In genomic region chr12:122228092-122228491, GRCh38 we compare ENCODE assay signal across 1 cellular context.
TF ChIP-seq lines count a peak whose summit lies in the region.

No MANE protein-coding gene starts in this region.

TF ChIP-seq in GM23338, 12 proteins besides CTCF, POLR2A, EP300 and RAD21:
- TF ChIP-seq ZNF331 (CRISPR knock-in tag; IDR thresholded peaks at IDR 0.05; ENCODE audit: low read depth): no peak
- no peak for TF ChIP-seq JUNB (IDR thresholded peaks at IDR 0.05; ENCODE audit: unreplicated experiment)
- TF ChIP-seq REST (IDR thresholded peaks at IDR 0.05; ENCODE audit: unreplicated experiment): no peak
- no peak for TF ChIP-seq NANOG (IDR thresholded peaks at IDR 0.05; ENCODE audit: borderline replicate concordance)
- TF ChIP-seq ZNF462 (CRISPR knock-in tag; IDR thresholded peaks at IDR 0.05): no peak
- no peak for TF ChIP-seq POLR2AphosphoS5 (IDR thresholded peaks at IDR 0.05; ENCODE audit: low read depth)
- TF ChIP-seq ETS1 (IDR thresholded peaks at IDR 0.05): no peak
- no peak for TF ChIP-seq STAT1 (IDR thresholded peaks at IDR 0.05; ENCODE audit: unreplicated experiment)
- TF ChIP-seq CREB1 (CRISPR knock-in tag; IDR thresholded peaks at IDR 0.05; ENCODE audit: low read depth): no peak
- no peak for TF ChIP-seq ZNF114 (CRISPR knock-in tag; IDR thresholded peaks at IDR 0.05)
